8 cellular contexts compared by ENCODE assay signal in genomic region chr11:2401436-2401984, GRCh38. TPM values are rescaled to one million over a fixed set of nuclear protein-coding genes. Genes with fewer than 3 reads are reported as not detected.
DNase-seq lines count a peak whose midpoint lies in the region; ATAC-seq and TF ChIP-seq lines count a peak whose summit lies in the region.

No MANE protein-coding gene starts in this region.

- CTCF ChIA-PET in activated naive CD4-positive, alpha-beta T cell treated with anti-CD3 and anti-CD28 coated beads for 36 hours (lab: Charles Lee), result interaction anchor here (0.6 to 6.1 kb wide), 6 partner anchors 10 to 130 kb away, joined by 3 to 38 read pairs (median 6); no protein-coding TSS in a partner anchor

- H3K9me3 Mint-ChIP-seq in activated naive CD4-positive, alpha-beta T cell treated with anti-CD3 and anti-CD28 coated beads for 36 hours, result no peaks in the 10 kb centered on the region

- H3K9me3 ChIP-seq in adrenal gland (replicated peaks in 1 of 3) (no peaks in the 10 kb centered on the region), right lobe of liver (no peaks in the 10 kb centered on the region), tibial nerve (no peaks in the 10 kb centered on the region)

- 17 to 34% (median 28%) methylated on average over 7 to 12 of the region's 12 CpGs for WGBS in adrenal gland, 4 donors
- 0% methylated on average over 3 of the region's 12 CpGs for WGBS in right lobe of liver (ENCODE audit: insufficient coverage, low coverage, low lambda C conversion rate, missing lambda C conversion rate)
- WGBS in tibial nerve, 2 donors, result 40 to 42% methylated on average over 10 to 12 of the region's 12 CpGs

- H3K27me3 Mint-ChIP-seq in activated naive CD4-positive, alpha-beta T cell treated with anti-CD3 and anti-CD28 coated beads for 36 hours (ENCODE audit: low read depth), result no peaks in the 10 kb centered on the region

- H3K27me3 ChIP-seq in adrenal gland (no peaks in the 10 kb centered on the region), right lobe of liver (no peaks in the 10 kb centered on the region), tibial nerve (no peaks in the 10 kb centered on the region)

- peak overlapping the region in 3 of 5 donors; percentile 80 to 100 (median 89) for H3K27ac ChIP-seq in adrenal gland
- H3K27ac ChIP-seq in right lobe of liver, result peak overlapping the region in 1 of 3 donors; percentile 72
- peak overlapping the region in 3 of 4 donors; percentile 89 to 96 (median 90) for H3K27ac ChIP-seq in tibial nerve

- intact Hi-C loops in activated naive CD4-positive, alpha-beta T cell treated with anti-CD3 and anti-CD28 coated beads for 36 hours (cut with micrococcal nuclease), result loop anchor here (2.0 to 5.0 kb wide), 2 partner anchors 204 to 589 kb away; no protein-coding TSS in a partner anchor
- intact Hi-C loops in adrenal gland (cut with DNase I), result no loop called here
- intact Hi-C loops in right lobe of liver (cut with DNase I), result no loop called here

- TF ChIP-seq CTCF in adrenal gland (IDR thresholded peaks at IDR 0.05), result no peak
- no peak for TF ChIP-seq CTCF in right lobe of liver (IDR thresholded peaks at IDR 0.05)
- TF ChIP-seq CTCF in tibial nerve (IDR thresholded peaks at IDR 0.05), result no peak

- DNase-seq in activated naive CD4-positive, alpha-beta T cell treated with anti-CD3 and anti-CD28 coated beads for 36 hours, result no peak
- DNase-seq in activated naive CD4-positive, alpha-beta T cell treated with anti-CD3 and anti-CD28 coated beads, Interleukin-2, amount 50 U/mL, for 16 hours, result no peak
- DNase-seq in adrenal gland (no peak), right lobe of liver (no peak), tibial nerve (ENCODE audit: low spot score in 2 of 2) (no peak), NCI-H1436 (lab: John Stamatoyannopoulos, UW) (no peak), NOMO-1 (lab: John Stamatoyannopoulos, UW; ENCODE audit: unreplicated experiment in 2 of 2) (no peak)

- H3K4me3 Mint-ChIP-seq in activated naive CD4-positive, alpha-beta T cell treated with anti-CD3 and anti-CD28 coated beads for 36 hours, result peak overlapping the region; percentile 84

- no peak for TF ChIP-seq EP300 in tibial nerve (IDR thresholded peaks at IDR 0.05)

- no peak for TF ChIP-seq POLR2A in adrenal gland (IDR thresholded peaks at IDR 0.05)
- no peak for TF ChIP-seq POLR2A in right lobe of liver (IDR thresholded peaks at IDR 0.05)
- TF ChIP-seq POLR2A in tibial nerve (IDR thresholded peaks at IDR 0.05), result no peak

- H3K4me1 Mint-ChIP-seq in activated naive CD4-positive, alpha-beta T cell treated with anti-CD3 and anti-CD28 coated beads for 36 hours (ENCODE audit: low read depth), result peaks cover 16% of the 10 kb centered on the region

- H3K36me3 ChIP-seq in adrenal gland (replicated peaks in 1 of 2), result peaks cover 0 to 43% of the 10 kb centered on the region in 2 donors
- H3K36me3 ChIP-seq in right lobe of liver, result peaks cover 5 to 29% (median 7%) of the 10 kb centered on the region in 4 donors
- H3K36me3 ChIP-seq in tibial nerve, result peaks cover 0 to 66% (median 12%) of the 10 kb centered on the region in 3 donors

- peaks cover 4% of the 10 kb centered on the region for H3K36me3 Mint-ChIP-seq in activated naive CD4-positive, alpha-beta T cell treated with anti-CD3 and anti-CD28 coated beads for 36 hours (ENCODE audit: low read depth)

- peak overlapping the region; percentile 37 to 99 (median 87) for H3K4me3 ChIP-seq in adrenal gland
- peak overlapping the region; percentile 59 to 100 (median 92) for H3K4me3 ChIP-seq in right lobe of liver
- peak overlapping the region; percentile 64 to 100 (median 72) for H3K4me3 ChIP-seq in tibial nerve

- peaks cover 19 to 22% of the 10 kb centered on the region in 2 donors for H3K4me1 ChIP-seq in adrenal gland (replicated peaks in 1 of 2)
- H3K4me1 ChIP-seq in right lobe of liver, result peaks cover 0 to 21% (median 7%) of the 10 kb centered on the region in 4 donors
- H3K4me1 ChIP-seq in tibial nerve, result peaks cover 0 to 36% (median 24%) of the 10 kb centered on the region in 4 donors

- no peak for ATAC-seq in right lobe of liver
- ATAC-seq in HG03095 (IDR thresholded peaks at IDR 0.05; ENCODE audit: unreplicated experiment), result no peak

- H3K27ac Mint-ChIP-seq in activated naive CD4-positive, alpha-beta T cell treated with anti-CD3 and anti-CD28 coated beads for 36 hours, result no peak overlapping the region

RNA-seq across cellular contexts. Expression of gene TSSC4, which starts 1.0 kb away (rescaled TPM):
- total RNA-seq in activated naive CD4-positive, alpha-beta T cell treated with anti-CD3 and anti-CD28 coated beads for 36 hours, result 10 to 100 TPM; 41.9 to 42.0 TPM
- total RNA-seq in adrenal gland (10 to 100 TPM; 28.7 to 53.6 (median 35.2) TPM), right lobe of liver (10 to 100 TPM; 17.6 to 27.0 (median 19.5) TPM), tibial nerve (10 to 100 TPM; 44.8 to 54.3 (median 49.1) TPM)
- polyA plus RNA-seq in adrenal gland, result 10 to 100 TPM in 2 of 3 donors, 1 to 10 TPM in 1; 3.4 to 94.6 (median 69.6) TPM

RNA-seq across cellular contexts. Expression of gene CD81, which starts 24.4 kb away (rescaled TPM):
- total RNA-seq in activated naive CD4-positive, alpha-beta T cell treated with anti-CD3 and anti-CD28 coated beads for 36 hours, result 100 to 1,000 TPM; 127 to 128 TPM
- 100 to 1,000 TPM; 193 to 444 (median 330) TPM for total RNA-seq in adrenal gland
- polyA plus RNA-seq in adrenal gland, result 100 to 1,000 TPM; 147 to 360 (median 190) TPM
- 100 to 1,000 TPM; 433 to 721 (median 528) TPM for total RNA-seq in right lobe of liver
- total RNA-seq in tibial nerve, result 100 to 1,000 TPM; 650 to 822 (median 674) TPM

RNA-seq across cellular contexts. Expression of gene TRPM5, which starts 42.8 kb away (rescaled TPM):
- total RNA-seq in activated naive CD4-positive, alpha-beta T cell treated with anti-CD3 and anti-CD28 coated beads for 36 hours, result not detected
- 1 to 10 TPM in 3 of 8 donors, under 1 TPM in 5; 0.32 to 2.4 (median 0.83) TPM for total RNA-seq in adrenal gland
- 1 to 10 TPM in 2 of 3 donors, not detected in 1; 3.0 to 7.4 TPM for polyA plus RNA-seq in adrenal gland
- total RNA-seq in right lobe of liver, result not detected
- total RNA-seq in tibial nerve, result not detected

RNA-seq across cellular contexts. Expression of gene KCNQ1, which starts 43.3 kb away (rescaled TPM):
- total RNA-seq in activated naive CD4-positive, alpha-beta T cell treated with anti-CD3 and anti-CD28 coated beads for 36 hours, result 10 to 100 TPM; 10.6 to 10.8 TPM
- total RNA-seq in adrenal gland (100 to 1,000 TPM; 305 to 447 (median 355) TPM), right lobe of liver (1 to 10 TPM in 4 of 6 experiments, under 1 TPM in 2; 0.61 to 2.4 (median 1.8) TPM), tibial nerve (10 to 100 TPM in 1 of 4 donors, 1 to 10 TPM in 3; 3.5 to 11.4 (median 7.5) TPM)
- polyA plus RNA-seq in adrenal gland, result 100 to 1,000 TPM; 158 to 231 (median 182) TPM
